ENCODE assay signal across 1 cellular context in genomic region chr6:7311920-7312615, GRCh38.
A peak's percentile ranks its signal among the peaks of the same experiment; 100 is the strongest.
TF ChIP-seq lines count a peak whose summit lies in the region.

No MANE protein-coding gene starts in this region.

TF ChIP-seq in HepG2, 621 proteins besides CTCF, POLR2A, EP300 and RAD21 (continued from another document):
- TF ChIP-seq, protein P1, sequence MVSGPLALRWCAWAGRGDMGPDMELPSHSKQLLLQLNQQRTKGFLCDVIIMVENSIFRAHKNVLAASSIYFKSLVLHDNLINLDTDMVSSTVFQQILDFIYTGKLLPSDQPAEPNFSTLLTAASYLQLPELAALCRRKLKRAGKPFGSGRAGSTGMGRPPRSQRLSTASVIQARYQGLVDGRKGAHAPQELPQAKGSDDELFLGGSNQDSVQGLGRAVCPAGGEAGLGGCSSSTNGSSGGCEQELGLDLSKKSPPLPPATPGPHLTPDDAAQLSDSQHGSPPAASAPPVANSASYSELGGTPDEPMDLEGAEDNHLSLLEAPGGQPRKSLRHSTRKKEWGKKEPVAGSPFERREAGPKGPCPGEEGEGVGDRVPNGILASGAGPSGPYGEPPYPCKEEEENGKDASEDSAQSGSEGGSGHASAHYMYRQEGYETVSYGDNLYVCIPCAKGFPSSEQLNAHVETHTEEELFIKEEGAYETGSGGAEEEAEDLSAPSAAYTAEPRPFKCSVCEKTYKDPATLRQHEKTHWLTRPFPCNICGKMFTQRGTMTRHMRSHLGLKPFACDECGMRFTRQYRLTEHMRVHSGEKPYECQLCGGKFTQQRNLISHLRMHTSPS (CRISPR knock-in tag; IDR thresholded peaks at IDR 0.05; ENCODE audit: low read depth) = no peak
- TF ChIP-seq, protein P2, sequence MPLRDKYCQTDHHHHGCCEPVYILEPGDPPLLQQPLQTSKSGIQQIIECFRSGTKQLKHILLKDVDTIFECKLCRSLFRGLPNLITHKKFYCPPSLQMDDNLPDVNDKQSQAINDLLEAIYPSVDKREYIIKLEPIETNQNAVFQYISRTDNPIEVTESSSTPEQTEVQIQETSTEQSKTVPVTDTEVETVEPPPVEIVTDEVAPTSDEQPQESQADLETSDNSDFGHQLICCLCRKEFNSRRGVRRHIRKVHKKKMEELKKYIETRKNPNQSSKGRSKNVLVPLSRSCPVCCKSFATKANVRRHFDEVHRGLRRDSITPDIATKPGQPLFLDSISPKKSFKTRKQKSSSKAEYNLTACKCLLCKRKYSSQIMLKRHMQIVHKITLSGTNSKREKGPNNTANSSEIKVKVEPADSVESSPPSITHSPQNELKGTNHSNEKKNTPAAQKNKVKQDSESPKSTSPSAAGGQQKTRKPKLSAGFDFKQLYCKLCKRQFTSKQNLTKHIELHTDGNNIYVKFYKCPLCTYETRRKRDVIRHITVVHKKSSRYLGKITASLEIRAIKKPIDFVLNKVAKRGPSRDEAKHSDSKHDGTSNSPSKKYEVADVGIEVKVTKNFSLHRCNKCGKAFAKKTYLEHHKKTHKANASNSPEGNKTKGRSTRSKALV (CRISPR knock-in tag; IDR thresholded peaks at IDR 0.05) = no peak
- TF ChIP-seq GZF1 (CRISPR knock-in tag; IDR thresholded peaks at IDR 0.05) (0 out of 2 replicates have a peak, but pooled peaks have one; percentile 13), RBFOX2 (IDR thresholded peaks at IDR 0.05; ENCODE audit: low read depth, low read length) (no peak), NFYB (CRISPR knock-in tag; IDR thresholded peaks at IDR 0.05) (no peak), MXI1 (IDR thresholded peaks at IDR 0.05; ENCODE audit: borderline replicate concordance, low read depth, low read length) (peak; percentile 75; the same call in 1 of the 3 replicates), SNAPC4 (CRISPR knock-in tag; IDR thresholded peaks at IDR 0.05) (no peak), CHCHD3 (CRISPR knock-in tag; IDR thresholded peaks at IDR 0.05) (no peak), ZBTB3 (CRISPR knock-in tag; IDR thresholded peaks at IDR 0.05; ENCODE audit: borderline replicate concordance, low read depth) (no peak), ZNF350 (CRISPR knock-in tag; IDR thresholded peaks at IDR 0.05; ENCODE audit: borderline replicate concordance, low read depth) (no peak), ZKSCAN5 (CRISPR knock-in tag; IDR thresholded peaks at IDR 0.05) (no peak), ZSCAN20 (CRISPR knock-in tag; IDR thresholded peaks at IDR 0.05; ENCODE audit: borderline replicate concordance) (0 out of 2 replicates have a peak, but pooled peaks have one; percentile 32), ZNF12 (CRISPR knock-in tag; IDR thresholded peaks at IDR 0.05) (no peak), XBP1 (CRISPR knock-in tag; IDR thresholded peaks at IDR 0.05) (peak; percentile 95), ZNF230 (CRISPR knock-in tag; IDR thresholded peaks at IDR 0.05) (0 out of 2 replicates have a peak, but pooled peaks have one; percentile 3), ZNF878 (CRISPR knock-in tag; IDR thresholded peaks at IDR 0.05) (no peak), ZNF33A (CRISPR knock-in tag; IDR thresholded peaks at IDR 0.05; ENCODE audit: borderline replicate concordance) (no peak), ZNF549 (CRISPR knock-in tag; IDR thresholded peaks at IDR 0.05) (no peak), DNMT3B (CRISPR knock-in tag; conservative IDR thresholded peaks at IDR 0.05) (0 out of 2 replicates have a peak, but pooled peaks have one; percentile 66), KDM2A (CRISPR knock-in tag; IDR thresholded peaks at IDR 0.05; ENCODE audit: borderline replicate concordance, low read depth) (no peak), FOSL1 (CRISPR knock-in tag; IDR thresholded peaks at IDR 0.05; ENCODE audit: borderline replicate concordance) (no peak)
- TF ChIP-seq, protein P3, sequence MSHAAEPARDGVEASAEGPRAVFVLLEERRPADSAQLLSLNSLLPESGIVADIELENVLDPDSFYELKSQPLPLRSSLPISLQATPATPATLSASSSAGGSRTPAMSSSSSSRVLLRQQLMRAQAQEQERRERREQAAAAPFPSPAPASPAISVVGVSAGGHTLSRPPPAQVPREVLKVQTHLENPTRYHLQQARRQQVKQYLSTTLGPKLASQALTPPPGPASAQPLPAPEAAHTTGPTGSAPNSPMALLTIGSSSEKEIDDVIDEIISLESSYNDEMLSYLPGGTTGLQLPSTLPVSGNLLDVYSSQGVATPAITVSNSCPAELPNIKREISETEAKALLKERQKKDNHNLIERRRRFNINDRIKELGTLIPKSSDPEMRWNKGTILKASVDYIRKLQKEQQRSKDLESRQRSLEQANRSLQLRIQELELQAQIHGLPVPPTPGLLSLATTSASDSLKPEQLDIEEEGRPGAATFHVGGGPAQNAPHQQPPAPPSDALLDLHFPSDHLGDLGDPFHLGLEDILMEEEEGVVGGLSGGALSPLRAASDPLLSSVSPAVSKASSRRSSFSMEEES (CRISPR knock-in tag; IDR thresholded peaks at IDR 0.05) = no peak
- TF ChIP-seq, protein P4, sequence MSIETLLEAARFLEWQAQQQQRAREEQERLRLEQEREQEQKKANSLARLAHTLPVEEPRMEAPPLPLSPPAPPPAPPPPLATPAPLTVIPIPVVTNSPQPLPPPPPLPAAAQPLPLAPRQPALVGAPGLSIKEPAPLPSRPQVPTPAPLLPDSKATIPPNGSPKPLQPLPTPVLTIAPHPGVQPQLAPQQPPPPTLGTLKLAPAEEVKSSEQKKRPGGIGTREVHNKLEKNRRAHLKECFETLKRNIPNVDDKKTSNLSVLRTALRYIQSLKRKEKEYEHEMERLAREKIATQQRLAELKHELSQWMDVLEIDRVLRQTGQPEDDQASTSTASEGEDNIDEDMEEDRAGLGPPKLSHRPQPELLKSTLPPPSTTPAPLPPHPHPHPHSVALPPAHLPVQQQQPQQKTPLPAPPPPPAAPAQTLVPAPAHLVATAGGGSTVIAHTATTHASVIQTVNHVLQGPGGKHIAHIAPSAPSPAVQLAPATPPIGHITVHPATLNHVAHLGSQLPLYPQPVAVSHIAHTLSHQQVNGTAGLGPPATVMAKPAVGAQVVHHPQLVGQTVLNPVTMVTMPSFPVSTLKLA (IDR thresholded peaks at IDR 0.05) = no peak
- TF ChIP-seq, protein P5, sequence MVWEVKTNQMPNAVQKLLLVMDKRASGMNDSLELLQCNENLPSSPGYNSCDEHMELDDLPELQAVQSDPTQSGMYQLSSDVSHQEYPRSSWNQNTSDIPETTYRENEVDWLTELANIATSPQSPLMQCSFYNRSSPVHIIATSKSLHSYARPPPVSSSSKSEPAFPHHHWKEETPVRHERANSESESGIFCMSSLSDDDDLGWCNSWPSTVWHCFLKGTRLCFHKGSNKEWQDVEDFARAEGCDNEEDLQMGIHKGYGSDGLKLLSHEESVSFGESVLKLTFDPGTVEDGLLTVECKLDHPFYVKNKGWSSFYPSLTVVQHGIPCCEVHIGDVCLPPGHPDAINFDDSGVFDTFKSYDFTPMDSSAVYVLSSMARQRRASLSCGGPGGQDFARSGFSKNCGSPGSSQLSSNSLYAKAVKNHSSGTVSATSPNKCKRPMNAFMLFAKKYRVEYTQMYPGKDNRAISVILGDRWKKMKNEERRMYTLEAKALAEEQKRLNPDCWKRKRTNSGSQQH (CRISPR knock-in tag; IDR thresholded peaks at IDR 0.05; ENCODE audit: low read depth) = peak; percentile 99
